ENCODE assay signal across 18 cellular contexts in genomic region chrX:80513620-80514019, GRCh38.
DNase-seq lines count a peak whose midpoint lies in the region; ATAC-seq, FAIRE-seq and TF ChIP-seq lines count a peak whose summit lies in the region.
"Had no signal": no experiment of that assay in that cellular context is flagged by ENCODE, and none has a peak within 500 bp of the region (broad histone marks: within the 10 kb centered on the region; RNA-seq: fewer than 3 reads in every experiment).

No MANE protein-coding gene starts in this region.

- H4K20me1 ChIP-seq in KMS-11 (ENCODE audit: insufficient read depth) (no peaks in the 10 kb centered on the region), astrocyte (ENCODE audit: insufficient read depth, low read length) (no peaks in the 10 kb centered on the region)

- no peaks in the 10 kb centered on the region for H3K27me3 Mint-ChIP-seq in astrocyte (ENCODE audit: low read depth, unreplicated experiment)

- H3K36me3 ChIP-seq in KMS-11 (ENCODE audit: insufficient read depth) (no peaks in the 10 kb centered on the region), astrocyte (ENCODE audit: insufficient read depth, low read length) (no peaks in the 10 kb centered on the region), mesodermal cell (ENCODE audit: control insufficient read depth, insufficient read depth, low read length) (no peaks in the 10 kb centered on the region)
- H3K36me3 ChIP-seq: SJCRH30 had no signal

- peak overlapping the region; percentile 53 for H3K27ac Mint-ChIP-seq in astrocyte (ENCODE audit: unreplicated experiment)
- H3K27ac Mint-ChIP-seq: CD8-positive, alpha-beta T cell had no signal

- no peak for TF ChIP-seq CTCF in KMS-11 (conservative IDR thresholded peaks at IDR 0.05; ENCODE audit: low read depth, low read length)
- TF ChIP-seq CTCF in astrocyte (IDR thresholded peaks at IDR 0.05; ENCODE audit: insufficient read depth, low read depth, low read length) = no peak

- no peak overlapping the region for H3K4me3 ChIP-seq in KMS-11 (IDR thresholded peaks at IDR 0.05; ENCODE audit: insufficient read depth, low read depth, low read length)
- H3K4me3 ChIP-seq in astrocyte (ENCODE audit: insufficient read depth, low read depth, low read length) = no peak overlapping the region
- no peak overlapping the region for H3K4me3 ChIP-seq in mesodermal cell (ENCODE audit: extremely low read depth, insufficient read depth, low read length, poor library complexity, severe bottlenecking)
- H3K4me3 ChIP-seq: PC-9, SJCRH30 had no signal

- H3K4me1 Mint-ChIP-seq in astrocyte (ENCODE audit: low read depth, unreplicated experiment) = peaks cover 22% of the 10 kb centered on the region

- WGBS in mesodermal cell (ENCODE audit: insufficient coverage in 2 of 2), 2 experiments = no CpG with 5 or more reads among the region's 2 CpGs

- no peaks in the 10 kb centered on the region for H3K9me3 ChIP-seq in astrocyte (ENCODE audit: insufficient read depth, low read depth, low read length)
- H3K9me3 ChIP-seq in mesodermal cell (ENCODE audit: control insufficient read depth, low read length) = no peaks in the 10 kb centered on the region
- H3K9me3 ChIP-seq: SJCRH30 had no signal

- H2AFZ ChIP-seq in KMS-11 (ENCODE audit: low read depth) (peak overlapping the region; percentile 69; the same call in 1 of the 2 replicates), astrocyte (ENCODE audit: low read depth, low read length) (no peak overlapping the region)
- H2AFZ ChIP-seq: PC-9 had no signal

- no peak overlapping the region for H3K4me3 Mint-ChIP-seq in astrocyte (ENCODE audit: unreplicated experiment)
- H3K4me3 Mint-ChIP-seq: CD8-positive, alpha-beta T cell had no signal

- H3K4me1 ChIP-seq in KMS-11 (ENCODE audit: low read depth, poor library complexity, severe bottlenecking) = peaks cover 56% of the 10 kb centered on the region
- H3K4me1 ChIP-seq in astrocyte (ENCODE audit: insufficient read depth, low read length) = no peaks in the 10 kb centered on the region
- H3K4me1 ChIP-seq in mesodermal cell (ENCODE audit: control insufficient read depth, insufficient read depth, low read length, poor library complexity, severe bottlenecking) = peaks cover 13% of the 10 kb centered on the region
- H3K4me1 ChIP-seq: SJCRH30 had no signal

- no peak for FAIRE-seq in astrocyte (lab: Jason Lieb, UNC)
- FAIRE-seq: H54 had no signal

- peak; percentile 20 for DNase-seq in NCI-H748 (lab: John Stamatoyannopoulos, UW; ENCODE audit: unreplicated experiment)
- DNase-seq in NCI-H748 treated with DMSO at 0.1 percent for 48 hours (lab: John Stamatoyannopoulos, UW) = no peak
- no peak for DNase-seq in astrocyte (ENCODE audit: low read depth)
- no peak for DNase-seq in NK-92 (lab: John Stamatoyannopoulos, UW; ENCODE audit: unreplicated experiment)
- DNase-seq: 8988T; CD8-positive, alpha-beta T cell; DND-41; GF-D8; Kasumi-1; NCI-H1105 treated with DMSO at 0.1 percent for 48 hours; NCI-H1694 treated with DMSO at 0.1 percent for 48 hours; PC-9; SJCRH30 had no signal

- H3K79me2 ChIP-seq in KMS-11 (ENCODE audit: insufficient read depth, low read depth) (no peaks in the 10 kb centered on the region), astrocyte (ENCODE audit: insufficient read depth, low read length) (no peaks in the 10 kb centered on the region)

- ATAC-seq in GM21390 (IDR thresholded peaks at IDR 0.05; ENCODE audit: unreplicated experiment) (no peak), GM18907 (IDR thresholded peaks at IDR 0.05; ENCODE audit: unreplicated experiment) (no peak)
- ATAC-seq: CD8-positive, alpha-beta T cell had no signal

- no peak overlapping the region; the same call in 1 of the 2 replicates for H3K9ac ChIP-seq in KMS-11
- no peak overlapping the region for H3K9ac ChIP-seq in astrocyte (ENCODE audit: low read length)

- H3K27ac ChIP-seq in KMS-11 (peak overlapping the region; percentile 74; the same call in 1 of the 2 replicates), astrocyte (ENCODE audit: low read depth, low read length) (no peak overlapping the region), mesodermal cell (ENCODE audit: low read depth, low read length, severe bottlenecking) (peak overlapping the region; percentile 90)
- H3K27ac ChIP-seq: PC-9, SJCRH30 had no signal

- H3K4me2 ChIP-seq in KMS-11 (peak overlapping the region; percentile 95), astrocyte (ENCODE audit: low read length) (no peak overlapping the region)
- H3K4me2 ChIP-seq: PC-9 had no signal

- H3K27me3 ChIP-seq in KMS-11 (ENCODE audit: insufficient read depth, low read depth) (no peaks in the 10 kb centered on the region), astrocyte (ENCODE audit: insufficient read depth, low read length) (no peaks in the 10 kb centered on the region)
- H3K27me3 ChIP-seq: SJCRH30 had no signal

- H3K36me3 Mint-ChIP-seq in astrocyte (ENCODE audit: low read depth, unreplicated experiment) = no peaks in the 10 kb centered on the region
- H3K36me3 Mint-ChIP-seq: CD8-positive, alpha-beta T cell had no signal

- no peaks in the 10 kb centered on the region for H3K9me3 Mint-ChIP-seq in astrocyte (ENCODE audit: unreplicated experiment)
- H3K9me3 Mint-ChIP-seq: CD8-positive, alpha-beta T cell had no signal
